ENCODE assay signal across 1 cellular context in genomic region chr1:234734864-234735263, GRCh38.
A peak's percentile ranks its signal among the peaks of the same experiment; 100 is the strongest.
TF ChIP-seq lines count a peak whose summit lies in the region.

No MANE protein-coding gene starts in this region.

TF ChIP-seq in K562, 482 proteins besides CTCF, POLR2A, EP300 and RAD21 (continued from another document and continues in another):
- TF ChIP-seq SFPQ (IDR thresholded peaks at IDR 0.05; ENCODE audit: low read depth, low read length) (no peak), ZNF511 (CRISPR knock-in tag; IDR thresholded peaks at IDR 0.05) (0 out of 2 replicates have a peak, but pooled peaks have one; percentile 43), MYC (IDR thresholded peaks at IDR 0.05; ENCODE audit: low read depth, low read length) (peak; percentile 92), MYC (CRISPR knock-in tag; IDR thresholded peaks at IDR 0.05; ENCODE audit: borderline replicate concordance, low read depth) (no peak), CTBP1 (IDR thresholded peaks at IDR 0.05; ENCODE audit: borderline replicate concordance) (peak; percentile 60; the same call in 1 of the 2 replicates), E2F6 (IDR thresholded peaks at IDR 0.05; ENCODE audit: borderline replicate concordance in 1 of 2, extremely low read depth in 1 of 2, insufficient read depth in 1 of 2, insufficient read length in 1 of 2, low read depth in 1 of 2, low read length in 1 of 2, poor library complexity in 1 of 2, severe bottlenecking in 1 of 2) (peak; percentile 86 to 91), CBFB (CRISPR knock-in tag; IDR thresholded peaks at IDR 0.05) (no peak), L3MBTL2 (IDR thresholded peaks at IDR 0.05) (peak; percentile 94), MGA (IDR thresholded peaks at IDR 0.05) (peak; percentile 96), SMAD4 (CRISPR knock-in tag; conservative IDR thresholded peaks at IDR 0.05) (peak; percentile 24; the same call in 1 of the 2 replicates), ATF7 (IDR thresholded peaks at IDR 0.05) (0 out of 2 replicates have a peak, but pooled peaks have one; percentile 15), NR1H2 (CRISPR knock-in tag; IDR thresholded peaks at IDR 0.05) (no peak), NR2C2 (CRISPR knock-in tag; IDR thresholded peaks at IDR 0.05) (no peak), NR2C2 (tag; IDR thresholded peaks at IDR 0.05) (peak; percentile 33; the same call in 1 of the 2 replicates), KLF6 (CRISPR knock-in tag; IDR thresholded peaks at IDR 0.05; ENCODE audit: borderline replicate concordance) (0 out of 2 replicates have a peak, but pooled peaks have one; percentile 68), BRF2 (IDR thresholded peaks at IDR 0.05; ENCODE audit: borderline replicate concordance, insufficient read depth, insufficient read length) (no peak), PTBP1 (IDR thresholded peaks at IDR 0.05; ENCODE audit: low read depth, low read length) (no peak), NBN (IDR thresholded peaks at IDR 0.05; ENCODE audit: low read depth) (peak; percentile 27; the same call in 1 of the 2 replicates), TBP (optimal IDR thresholded peaks at IDR 0.05; ENCODE audit: low read depth, low read length) (no peak), ELF4 (CRISPR knock-in tag; IDR thresholded peaks at IDR 0.05) (peak; percentile 69; the same call in 1 of the 2 replicates), TFAP4 (CRISPR knock-in tag; IDR thresholded peaks at IDR 0.05; ENCODE audit: borderline replicate concordance) (peak; percentile 15; the same call in 1 of the 2 replicates), ETV1 (tag; conservative IDR thresholded peaks at IDR 0.05; ENCODE audit: low read depth) (peak; percentile 30; the same call in 1 of the 2 replicates), ZNF121 (CRISPR knock-in tag; conservative IDR thresholded peaks at IDR 0.05) (no peak), DLX4 (CRISPR knock-in tag; IDR thresholded peaks at IDR 0.05) (no peak), NR2C1 (IDR thresholded peaks at IDR 0.05) (0 out of 2 replicates have a peak, but pooled peaks have one; percentile 41), NR2C1 (tag; IDR thresholded peaks at IDR 0.05) (0 out of 2 replicates have a peak, but pooled peaks have one; percentile 14), ZEB2 (IDR thresholded peaks at IDR 0.05) (0 out of 2 replicates have a peak, but pooled peaks have one; percentile 46), MAX (CRISPR knock-in tag; IDR thresholded peaks at IDR 0.05) (peak; percentile 30; the same call in 1 of the 2 replicates), CBFA2T3 (IDR thresholded peaks at IDR 0.05) (0 out of 2 replicates have a peak, but pooled peaks have one; percentile 10), SMC3 (conservative IDR thresholded peaks at IDR 0.05; ENCODE audit: insufficient read depth, low read depth, low read length) (0 out of 2 replicates have a peak, but pooled peaks have one; percentile 25), ZNF174 (CRISPR knock-in tag; IDR thresholded peaks at IDR 0.05) (no peak), CREM (IDR thresholded peaks at IDR 0.05; ENCODE audit: low read depth) (peak; percentile 30; the same call in 1 of the 2 replicates), ZNF592 (IDR thresholded peaks at IDR 0.05) (peak; percentile 66; the same call in 1 of the 2 replicates)
